ENCODE assay signal across 8 cellular contexts in genomic region chr17:38702166-38702899, GRCh38. TPM values are rescaled to one million over a fixed set of nuclear protein-coding genes. Genes with fewer than 3 reads are reported as not detected.
DNase-seq lines count a peak whose midpoint lies in the region; ATAC-seq, FAIRE-seq and TF ChIP-seq lines count a peak whose summit lies in the region.

No MANE protein-coding gene starts in this region.

- no peaks in the 10 kb centered on the region; a peak in 1 of 5 replicates for H3K27me3 ChIP-seq in HepG2 (ENCODE audit: control insufficient read depth in 1 of 2, insufficient read depth in 2 of 2, low read length in 2 of 2)

- no peak for FAIRE-seq in HepG2 (lab: Jason Lieb, UNC)

- H3K4me3 Mint-ChIP-seq in dendritic cell treated with granulocyte-macrophage colony-stimulating factor and Interleukin-4, amounts not matched to agents 40 ng/mL and 50 ng/mL, for 4 days, result peak overlapping the region; percentile 97

- peak overlapping the region; percentile 99 for H3K4me2 ChIP-seq in HepG2 (ENCODE audit: low read depth, low read length)

- POLR2A ChIA-PET in HepG2 (lab: Yijun Ruan, JAX), result interaction anchor here (0.6 to 8.9 kb wide), 20 partner anchors 9 to 451 kb away, joined by 3 to 106 read pairs (median 6); partner anchors contain the start of genes EPOP, LASP1, PSMB3 and SRCIN1

- peaks cover 67% of the 10 kb centered on the region for H3K4me1 ChIP-seq in HepG2 (ENCODE audit: insufficient read depth, low read length)

- peak overlapping the region; percentile 83 for H3K4me3 ChIP-seq in GM12865 (ENCODE audit: low read depth, low read length)
- H3K4me3 ChIP-seq in HepG2 (replicated peaks in 1 of 3; ENCODE audit: insufficient read depth in 1 of 3, low read depth in 2 of 3, low read length in 3 of 3), result peak overlapping the region; percentile 63 to 99 (median 71)

- no peaks in the 10 kb centered on the region for H3K9me3 Mint-ChIP-seq in dendritic cell treated with granulocyte-macrophage colony-stimulating factor and Interleukin-4, amounts not matched to agents 40 ng/mL and 50 ng/mL, for 4 days

- TSS peak; percentile 71 for BruUV-seq in HepG2 (replicated peaks; lab: Mats Ljungman, UMichigan)

- H3K9me3 ChIP-seq in HepG2 (ENCODE audit: low read length), result no peaks in the 10 kb centered on the region

- peaks cover 55% of the 10 kb centered on the region for H3K36me3 Mint-ChIP-seq in dendritic cell treated with granulocyte-macrophage colony-stimulating factor and Interleukin-4, amounts not matched to agents 40 ng/mL and 50 ng/mL, for 4 days (ENCODE audit: low read depth)

- CTCF ChIA-PET in HepG2 (lab: Yijun Ruan, JAX; ENCODE audit: low intra/inter-chr PET ratio, low total read pairs), result no interaction called here

- ATAC-seq in HG03095 (IDR thresholded peaks at IDR 0.05; ENCODE audit: unreplicated experiment), result peak; percentile 20
- ATAC-seq in HepG2, result peak; percentile 47

- peaks cover 51% of the 10 kb centered on the region for H3K4me1 Mint-ChIP-seq in dendritic cell treated with granulocyte-macrophage colony-stimulating factor and Interleukin-4, amounts not matched to agents 40 ng/mL and 50 ng/mL, for 4 days (ENCODE audit: low read depth)

- peak; percentile 23; the same call in 1 of the 2 replicates for TF ChIP-seq RAD21 in HepG2 (CRISPR knock-in tag; IDR thresholded peaks at IDR 0.05)

- H3K36me3 ChIP-seq in HepG2 (replicated peaks in 1 of 2; ENCODE audit: control insufficient read depth in 1 of 2, insufficient read depth in 2 of 2, low read length in 2 of 2), result peaks cover 0 to 3% of the 10 kb centered on the region in 2 experiments; a peak in 3 of 5 replicates

- H3K27ac Mint-ChIP-seq in dendritic cell treated with granulocyte-macrophage colony-stimulating factor and Interleukin-4, amounts not matched to agents 40 ng/mL and 50 ng/mL, for 4 days, result peak overlapping the region; percentile 100

- TF ChIP-seq CTCF in GM12865 (IDR thresholded peaks at IDR 0.05; ENCODE audit: insufficient read depth, low read depth, low read length, missing control alignments) (no peak), HepG2 (CRISPR knock-in tag; IDR thresholded peaks at IDR 0.05) (0 out of 2 replicates have a peak, but pooled peaks have one; percentile 2)

- H2AFZ ChIP-seq in HepG2 (ENCODE audit: low read length), result no peak overlapping the region

- H3K9ac ChIP-seq in HepG2 (ENCODE audit: insufficient read depth, low read depth, low read length), result peak overlapping the region; percentile 94

- peak; percentile 93 for DNase-seq in GM12865 (ENCODE audit: low read depth)
- peak; percentile 83 for DNase-seq in NCI-H460 (ENCODE audit: extremely low read depth, low read depth)
- peak; percentile 75 for DNase-seq in activated CD4-positive, alpha-beta T cell treated with anti-CD3 and anti-CD28 coated beads, Interleukin-2, amount 50 U/mL, for 1 hour
- peak; percentile 86 for DNase-seq in HepG2 (ENCODE audit: low spot score)
- peak; percentile 84 for DNase-seq in stimulated activated CD4-positive, alpha-beta T cell treated with anti-CD3 and anti-CD28 coated beads, Interleukin-1b, Interleukin-23, amount 100 ng/mL, for 48 hours
- no peak for DNase-seq in OCI-M2 (lab: John Stamatoyannopoulos, UW; ENCODE audit: unreplicated experiment)

- H3K79me2 ChIP-seq in HepG2 (ENCODE audit: insufficient read depth, low read length), result peaks cover 37% of the 10 kb centered on the region

- TF ChIP-seq EP300 in HepG2 (IDR thresholded peaks at IDR 0.05; ENCODE audit: low read depth in 2 of 2, low read length in 2 of 2), result peak in 1 of 2 experiments; percentile 7; a peak in 2 of 4 replicates
- TF ChIP-seq EP300 in HepG2 (CRISPR knock-in tag; IDR thresholded peaks at IDR 0.05; ENCODE audit: borderline replicate concordance), result peak; percentile 65; the same call in 1 of the 2 replicates

- peaks cover 11% of the 10 kb centered on the region for H4K20me1 ChIP-seq in HepG2 (ENCODE audit: insufficient read depth, low read length)

- in situ Hi-C loops in HepG2 (cut with HindIII; ENCODE audit: extremely low pct_ligation_motif_present, low pct_unique_long_range_greater_than_20kb), result no loop called here

- intact Hi-C loops in dendritic cell treated with granulocyte-macrophage colony-stimulating factor and Interleukin-4, amounts not matched to agents 40 ng/mL and 50 ng/mL, for 4 days (cut with micrococcal nuclease), result no loop called here
- intact Hi-C loops in HepG2 (cut with micrococcal nuclease; ENCODE audit: unreplicated experiment), result no loop called here

- H3K27me3 Mint-ChIP-seq in dendritic cell treated with granulocyte-macrophage colony-stimulating factor and Interleukin-4, amounts not matched to agents 40 ng/mL and 50 ng/mL, for 4 days, result no peaks in the 10 kb centered on the region

- 2% methylated on average over 48 of the region's 79 CpGs for WGBS in HepG2 (ENCODE audit: low lambda C conversion rate)

- TF ChIP-seq POLR2A in HepG2 (IDR thresholded peaks at IDR 0.05; ENCODE audit: insufficient read depth in 1 of 2, low read depth in 2 of 2, low read length in 2 of 2), result peak; percentile 77 to 94

- H3K27ac ChIP-seq in HepG2 (ENCODE audit: extremely low read length, insufficient read depth, low read length), result peak overlapping the region; percentile 99

RNA-seq across cellular contexts. Expression of gene MLLT6, which starts 2.7 kb away (rescaled TPM):
- total RNA-seq in NCI-H460 (2014; rRNA removed; shearing (Covaris generic)), result 39.0 and 39.3 TPM in 2 replicates
- polyA plus RNA-seq in NCI-H460 (2014; cell fraction: nucleus; rRNA removed), result 69.2 and 81.7 TPM in 2 replicates
- total RNA-seq in HepG2 (2016; rRNA removed; fragmentation: Illumina TruSeq; extraction: Trizol), result 27.6 and 50.7 TPM in 2 replicates
- total RNA-seq in HepG2 (2016; cell fraction: cytosol; rRNA removed; fragmentation: Illumina TruSeq; extraction: Trizol; ENCODE audit: low read depth), result 41.1 and 41.6 TPM in 2 replicates
- total RNA-seq in HepG2 (2016; cell fraction: insoluble cytoplasmic fraction; rRNA removed; fragmentation: Illumina TruSeq; extraction: Trizol), result 23.9 and 54.9 TPM in 2 replicates
- total RNA-seq in HepG2 (2016; cell fraction: membrane; rRNA removed; fragmentation: Illumina TruSeq; extraction: Trizol), result 44.6 and 48.3 TPM in 2 replicates
- 51.1 and 58.3 TPM in 2 replicates for total RNA-seq in HepG2 (2016; cell fraction: nucleus; rRNA removed; fragmentation: Illumina TruSeq; extraction: Trizol)
- polyA plus RNA-seq in HepG2 (2011; rRNA removed), result 69.5 TPM in 2 replicates
- polyA plus RNA-seq in HepG2 (2011; cell fraction: cytosol; rRNA removed), result 20.9 and 26.0 TPM in 2 replicates
- 261 and 305 TPM in 2 replicates for polyA plus RNA-seq in HepG2 (2011; cell fraction: nucleus; rRNA removed)
- 56.0 and 70.4 TPM in 2 replicates for polyA plus RNA-seq in HepG2 (2012)
- 2.1 and 3.2 TPM in 2 replicates for polyA plus RNA-seq in HepG2 (2016; cell fraction: cytosol; fragmentation: Illumina TruSeq; extraction: Trizol; ENCODE audit: low read depth)
- polyA plus RNA-seq in HepG2 (2016; cell fraction: insoluble cytoplasmic fraction; fragmentation: Illumina TruSeq; extraction: Trizol; ENCODE audit: low read depth), result 25.3 and 28.2 TPM in 2 replicates
- polyA plus RNA-seq in HepG2 (2016; cell fraction: membrane; fragmentation: Illumina TruSeq; extraction: Trizol; ENCODE audit: low read depth), result 10.7 and 10.9 TPM in 2 replicates
- polyA plus RNA-seq in HepG2 (2016; cell fraction: nucleus; fragmentation: Illumina TruSeq; extraction: Trizol; ENCODE audit: insufficient read depth, low read depth), result 142 and 147 TPM in 2 replicates
- polyA minus RNA-seq in HepG2 (2011; rRNA and poly(A)+ RNA removed; ENCODE audit: low replicate concordance), result 89.8 and 99.9 TPM in 2 replicates
- 29.2 and 32.2 TPM in 2 replicates for polyA minus RNA-seq in HepG2 (2011; cell fraction: cytosol; rRNA and poly(A)+ RNA removed)
- polyA minus RNA-seq in HepG2 (2011; cell fraction: nucleus; rRNA and poly(A)+ RNA removed), result 156 and 194 TPM in 2 replicates

RNA-seq across cellular contexts. Expression of gene EPOP, which starts 27.6 kb away (rescaled TPM):
- 9.5 and 11.6 TPM in 2 replicates for total RNA-seq in NCI-H460 (2014; rRNA removed; shearing (Covaris generic))
- polyA plus RNA-seq in NCI-H460 (2014; cell fraction: nucleus; rRNA removed), result 7.6 and 11.9 TPM in 2 replicates
- 29.0 and 37.8 TPM in 2 replicates for total RNA-seq in HepG2 (2016; rRNA removed; fragmentation: Illumina TruSeq; extraction: Trizol)
- 20.7 and 21.2 TPM in 2 replicates for total RNA-seq in HepG2 (2016; cell fraction: cytosol; rRNA removed; fragmentation: Illumina TruSeq; extraction: Trizol; ENCODE audit: low read depth)
- total RNA-seq in HepG2 (2016; cell fraction: insoluble cytoplasmic fraction; rRNA removed; fragmentation: Illumina TruSeq; extraction: Trizol), result 22.9 and 36.8 TPM in 2 replicates
- 65.8 and 69.1 TPM in 2 replicates for total RNA-seq in HepG2 (2016; cell fraction: membrane; rRNA removed; fragmentation: Illumina TruSeq; extraction: Trizol)
- 17.6 and 17.8 TPM in 2 replicates for total RNA-seq in HepG2 (2016; cell fraction: nucleus; rRNA removed; fragmentation: Illumina TruSeq; extraction: Trizol)
- 13.9 and 14.7 TPM in 2 replicates for polyA plus RNA-seq in HepG2 (2011; rRNA removed)
- polyA plus RNA-seq in HepG2 (2011; cell fraction: cytosol; rRNA removed), result 14.1 and 17.0 TPM in 2 replicates
- 10.9 and 12.1 TPM in 2 replicates for polyA plus RNA-seq in HepG2 (2011; cell fraction: nucleus; rRNA removed)
- polyA plus RNA-seq in HepG2 (2012), result 17.9 and 19.9 TPM in 2 replicates
- 26.4 and 26.9 TPM in 2 replicates for polyA plus RNA-seq in HepG2 (2016; cell fraction: cytosol; fragmentation: Illumina TruSeq; extraction: Trizol; ENCODE audit: low read depth)
- 46.7 and 55.1 TPM in 2 replicates for polyA plus RNA-seq in HepG2 (2016; cell fraction: insoluble cytoplasmic fraction; fragmentation: Illumina TruSeq; extraction: Trizol; ENCODE audit: low read depth)
- polyA plus RNA-seq in HepG2 (2016; cell fraction: membrane; fragmentation: Illumina TruSeq; extraction: Trizol; ENCODE audit: low read depth), result 71.4 and 76.4 TPM in 2 replicates
- polyA plus RNA-seq in HepG2 (2016; cell fraction: nucleus; fragmentation: Illumina TruSeq; extraction: Trizol; ENCODE audit: insufficient read depth, low read depth), result 43.8 and 45.7 TPM in 2 replicates
- 4.2 and 17.4 TPM in 2 replicates for polyA minus RNA-seq in HepG2 (2011; rRNA and poly(A)+ RNA removed; ENCODE audit: low replicate concordance)
- polyA minus RNA-seq in HepG2 (2011; cell fraction: cytosol; rRNA and poly(A)+ RNA removed), result 14.9 and 17.2 TPM in 2 replicates
- polyA minus RNA-seq in HepG2 (2011; cell fraction: nucleus; rRNA and poly(A)+ RNA removed), result 5.9 and 6.3 TPM in 2 replicates

RNA-seq across cellular contexts. Expression of gene CISD3, which starts 27.8 kb away (rescaled TPM):
- total RNA-seq in NCI-H460 (2014; rRNA removed; shearing (Covaris generic)), result 8.0 and 11.2 TPM in 2 replicates
- 7.7 and 8.2 TPM in 2 replicates for polyA plus RNA-seq in NCI-H460 (2014; cell fraction: nucleus; rRNA removed)
- 34.1 and 42.6 TPM in 2 replicates for total RNA-seq in HepG2 (2016; rRNA removed; fragmentation: Illumina TruSeq; extraction: Trizol)
- 64.2 and 89.3 TPM in 2 replicates for total RNA-seq in HepG2 (2016; cell fraction: cytosol; rRNA removed; fragmentation: Illumina TruSeq; extraction: Trizol; ENCODE audit: low read depth)
- 38.9 and 39.2 TPM in 2 replicates for total RNA-seq in HepG2 (2016; cell fraction: insoluble cytoplasmic fraction; rRNA removed; fragmentation: Illumina TruSeq; extraction: Trizol)
- total RNA-seq in HepG2 (2016; cell fraction: membrane; rRNA removed; fragmentation: Illumina TruSeq; extraction: Trizol), result 72.8 and 92.2 TPM in 2 replicates
- total RNA-seq in HepG2 (2016; cell fraction: nucleus; rRNA removed; fragmentation: Illumina TruSeq; extraction: Trizol), result 12.0 and 15.5 TPM in 2 replicates
- 30.0 and 34.9 TPM in 2 replicates for polyA plus RNA-seq in HepG2 (2011; rRNA removed)
- 15.0 and 24.9 TPM in 2 replicates for polyA plus RNA-seq in HepG2 (2011; cell fraction: cytosol; rRNA removed)
- polyA plus RNA-seq in HepG2 (2011; cell fraction: nucleus; rRNA removed), result 10.7 and 11.5 TPM in 2 replicates
- polyA plus RNA-seq in HepG2 (2012), result 34.2 TPM in 2 replicates
- 183 and 249 TPM in 2 replicates for polyA plus RNA-seq in HepG2 (2016; cell fraction: cytosol; fragmentation: Illumina TruSeq; extraction: Trizol; ENCODE audit: low read depth)
- 69.7 and 77.8 TPM in 2 replicates for polyA plus RNA-seq in HepG2 (2016; cell fraction: insoluble cytoplasmic fraction; fragmentation: Illumina TruSeq; extraction: Trizol; ENCODE audit: low read depth)
- 135 and 168 TPM in 2 replicates for polyA plus RNA-seq in HepG2 (2016; cell fraction: membrane; fragmentation: Illumina TruSeq; extraction: Trizol; ENCODE audit: low read depth)
- 46.2 and 46.8 TPM in 2 replicates for polyA plus RNA-seq in HepG2 (2016; cell fraction: nucleus; fragmentation: Illumina TruSeq; extraction: Trizol; ENCODE audit: insufficient read depth, low read depth)
- polyA minus RNA-seq in HepG2 (2011; rRNA and poly(A)+ RNA removed; ENCODE audit: low replicate concordance), result 16.1 and 27.0 TPM in 2 replicates
- polyA minus RNA-seq in HepG2 (2011; cell fraction: cytosol; rRNA and poly(A)+ RNA removed), result 7.2 and 7.7 TPM in 2 replicates
- 7.1 and 8.1 TPM in 2 replicates for polyA minus RNA-seq in HepG2 (2011; cell fraction: nucleus; rRNA and poly(A)+ RNA removed)

RNA-seq across cellular contexts. Expression of gene PCGF2, which starts 45.8 kb away (rescaled TPM):
- 9.1 and 10.4 TPM in 2 replicates for total RNA-seq in NCI-H460 (2014; rRNA removed; shearing (Covaris generic))
- 6.0 and 7.6 TPM in 2 replicates for polyA plus RNA-seq in NCI-H460 (2014; cell fraction: nucleus; rRNA removed)
- 11.6 and 11.7 TPM in 2 replicates for total RNA-seq in HepG2 (2016; rRNA removed; fragmentation: Illumina TruSeq; extraction: Trizol)
- total RNA-seq in HepG2 (2016; cell fraction: cytosol; rRNA removed; fragmentation: Illumina TruSeq; extraction: Trizol; ENCODE audit: low read depth), result 12.6 and 19.2 TPM in 2 replicates
- 8.9 and 11.5 TPM in 2 replicates for total RNA-seq in HepG2 (2016; cell fraction: insoluble cytoplasmic fraction; rRNA removed; fragmentation: Illumina TruSeq; extraction: Trizol)
- total RNA-seq in HepG2 (2016; cell fraction: membrane; rRNA removed; fragmentation: Illumina TruSeq; extraction: Trizol), result 33.3 and 35.3 TPM in 2 replicates
- 13.3 and 14.9 TPM in 2 replicates for total RNA-seq in HepG2 (2016; cell fraction: nucleus; rRNA removed; fragmentation: Illumina TruSeq; extraction: Trizol)
- 29.4 and 30.6 TPM in 2 replicates for polyA plus RNA-seq in HepG2 (2011; rRNA removed)
- polyA plus RNA-seq in HepG2 (2011; cell fraction: cytosol; rRNA removed), result 18.7 and 30.8 TPM in 2 replicates
- polyA plus RNA-seq in HepG2 (2011; cell fraction: nucleus; rRNA removed), result 53.9 and 68.1 TPM in 2 replicates
- 32.6 and 40.9 TPM in 2 replicates for polyA plus RNA-seq in HepG2 (2012)
- polyA plus RNA-seq in HepG2 (2016; cell fraction: cytosol; fragmentation: Illumina TruSeq; extraction: Trizol; ENCODE audit: low read depth), result 194 and 224 TPM in 2 replicates
- 44.1 and 62.1 TPM in 2 replicates for polyA plus RNA-seq in HepG2 (2016; cell fraction: insoluble cytoplasmic fraction; fragmentation: Illumina TruSeq; extraction: Trizol; ENCODE audit: low read depth)
- 209 and 253 TPM in 2 replicates for polyA plus RNA-seq in HepG2 (2016; cell fraction: membrane; fragmentation: Illumina TruSeq; extraction: Trizol; ENCODE audit: low read depth)
- 85.1 and 95.0 TPM in 2 replicates for polyA plus RNA-seq in HepG2 (2016; cell fraction: nucleus; fragmentation: Illumina TruSeq; extraction: Trizol; ENCODE audit: insufficient read depth, low read depth)
- 11.1 and 38.8 TPM in 2 replicates for polyA minus RNA-seq in HepG2 (2011; rRNA and poly(A)+ RNA removed; ENCODE audit: low replicate concordance)
- 30.5 and 32.4 TPM in 2 replicates for polyA minus RNA-seq in HepG2 (2011; cell fraction: cytosol; rRNA and poly(A)+ RNA removed)
- polyA minus RNA-seq in HepG2 (2011; cell fraction: nucleus; rRNA and poly(A)+ RNA removed), result 13.9 and 14.2 TPM in 2 replicates

RNA-seq across cellular contexts. Expression of gene PSMB3, which starts 50.2 kb away (rescaled TPM):
- 232 and 247 TPM in 2 replicates for total RNA-seq in NCI-H460 (2014; rRNA removed; shearing (Covaris generic))
- polyA plus RNA-seq in NCI-H460 (2014; cell fraction: nucleus; rRNA removed), result 261 and 392 TPM in 2 replicates
- total RNA-seq in HepG2 (2016; rRNA removed; fragmentation: Illumina TruSeq; extraction: Trizol), result 517 and 688 TPM in 2 replicates
- 265 and 305 TPM in 2 replicates for total RNA-seq in HepG2 (2016; cell fraction: cytosol; rRNA removed; fragmentation: Illumina TruSeq; extraction: Trizol; ENCODE audit: low read depth)
- total RNA-seq in HepG2 (2016; cell fraction: insoluble cytoplasmic fraction; rRNA removed; fragmentation: Illumina TruSeq; extraction: Trizol), result 517 and 718 TPM in 2 replicates
- total RNA-seq in HepG2 (2016; cell fraction: membrane; rRNA removed; fragmentation: Illumina TruSeq; extraction: Trizol), result 175 and 189 TPM in 2 replicates
- total RNA-seq in HepG2 (2016; cell fraction: nucleus; rRNA removed; fragmentation: Illumina TruSeq; extraction: Trizol), result 146 and 163 TPM in 2 replicates
- 317 and 366 TPM in 2 replicates for polyA plus RNA-seq in HepG2 (2011; rRNA removed)
- 470 and 640 TPM in 2 replicates for polyA plus RNA-seq in HepG2 (2011; cell fraction: cytosol; rRNA removed)
- 121 and 122 TPM in 2 replicates for polyA plus RNA-seq in HepG2 (2011; cell fraction: nucleus; rRNA removed)
- polyA plus RNA-seq in HepG2 (2012), result 167 and 213 TPM in 2 replicates
- polyA plus RNA-seq in HepG2 (2016; cell fraction: cytosol; fragmentation: Illumina TruSeq; extraction: Trizol; ENCODE audit: low read depth), result 206 and 222 TPM in 2 replicates
- polyA plus RNA-seq in HepG2 (2016; cell fraction: insoluble cytoplasmic fraction; fragmentation: Illumina TruSeq; extraction: Trizol; ENCODE audit: low read depth), result 578 and 618 TPM in 2 replicates
- polyA plus RNA-seq in HepG2 (2016; cell fraction: membrane; fragmentation: Illumina TruSeq; extraction: Trizol; ENCODE audit: low read depth), result 134 and 136 TPM in 2 replicates
- 227 and 228 TPM in 2 replicates for polyA plus RNA-seq in HepG2 (2016; cell fraction: nucleus; fragmentation: Illumina TruSeq; extraction: Trizol; ENCODE audit: insufficient read depth, low read depth)
- polyA minus RNA-seq in HepG2 (2011; rRNA and poly(A)+ RNA removed; ENCODE audit: low replicate concordance), result 383 and 657 TPM in 2 replicates
- 84.9 and 103 TPM in 2 replicates for polyA minus RNA-seq in HepG2 (2011; cell fraction: cytosol; rRNA and poly(A)+ RNA removed)
- polyA minus RNA-seq in HepG2 (2011; cell fraction: nucleus; rRNA and poly(A)+ RNA removed), result 32.9 and 35.0 TPM in 2 replicates
